9 cellular contexts compared by ENCODE assay signal in the genomic region with DNA sequence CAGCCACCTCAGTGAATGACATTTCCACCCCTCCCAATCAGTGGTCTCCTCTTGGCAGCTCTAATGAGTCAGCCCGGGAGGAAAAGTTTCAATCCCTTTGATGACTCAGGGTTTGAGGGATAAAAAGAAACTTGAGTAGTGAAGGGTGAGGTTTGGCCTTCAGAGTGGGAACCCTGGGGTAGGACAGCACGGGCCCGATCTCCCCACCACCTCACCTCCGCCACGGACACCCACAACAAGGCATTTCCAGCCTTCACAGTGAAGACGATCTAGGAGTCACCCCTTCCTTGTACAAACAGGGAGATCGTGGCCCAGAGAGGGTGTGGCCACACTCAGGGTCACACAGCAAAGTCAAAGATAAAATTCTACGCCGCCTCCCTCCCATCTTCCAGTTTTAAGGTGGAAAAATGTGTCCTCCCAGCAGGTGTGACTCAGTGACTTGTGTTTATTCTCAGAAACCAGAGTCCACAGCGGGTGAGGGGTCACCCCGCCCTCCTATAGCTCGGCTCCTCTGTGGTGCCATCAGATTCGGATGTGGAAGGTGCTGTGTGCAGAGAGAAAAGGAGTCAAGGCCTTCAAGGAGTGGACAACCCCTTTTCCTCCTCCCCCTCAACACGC. TPM values are rescaled to one million over a fixed set of nuclear protein-coding genes. Genes with fewer than 3 reads are reported as not detected.
DNase-seq lines count a peak whose midpoint lies in the region; ATAC-seq, FAIRE-seq and TF ChIP-seq lines count a peak whose summit lies in the region.
"Had no signal": no experiment of that assay in that cellular context is flagged by ENCODE, and none has a peak within 500 bp of the region (broad histone marks: within the 10 kb centered on the region; RNA-seq: fewer than 3 reads in every experiment).

No MANE protein-coding gene starts in this region.

- H3K36me3 Mint-ChIP-seq in astrocyte (ENCODE audit: low read depth, unreplicated experiment): no peaks in the 10 kb centered on the region

- H2AFZ ChIP-seq in astrocyte (ENCODE audit: low read depth, low read length): peak overlapping the region; percentile 61

- H3K27ac ChIP-seq in astrocyte (ENCODE audit: low read depth, low read length): peak overlapping the region; percentile 67

- no peaks in the 10 kb centered on the region for H3K36me3 ChIP-seq in astrocyte (ENCODE audit: insufficient read depth, low read length)

- FAIRE-seq in astrocyte (lab: Jason Lieb, UNC): peak; percentile 13

- no peaks in the 10 kb centered on the region for H3K79me2 ChIP-seq in astrocyte (ENCODE audit: insufficient read depth, low read length)

- H3K4me3 ChIP-seq in astrocyte (ENCODE audit: insufficient read depth, low read depth, low read length): peak overlapping the region; percentile 19

- no peaks in the 10 kb centered on the region for H3K9me3 Mint-ChIP-seq in astrocyte (ENCODE audit: unreplicated experiment)

- H3K27ac Mint-ChIP-seq in astrocyte (ENCODE audit: unreplicated experiment): peak overlapping the region; percentile 66

- peaks cover 19% of the 10 kb centered on the region for H3K27me3 Mint-ChIP-seq in astrocyte (ENCODE audit: low read depth, unreplicated experiment)

- H3K4me1 Mint-ChIP-seq in astrocyte (ENCODE audit: low read depth, unreplicated experiment): peaks cover 6% of the 10 kb centered on the region

- no peaks in the 10 kb centered on the region for H3K9me3 ChIP-seq in astrocyte (ENCODE audit: insufficient read depth, low read depth, low read length)

- no peak for ATAC-seq in GM21528 (IDR thresholded peaks at IDR 0.05; ENCODE audit: low FRiP score, unreplicated experiment)
- ATAC-seq in GM21447 (IDR thresholded peaks at IDR 0.05; ENCODE audit: unreplicated experiment): no peak

- peak overlapping the region; percentile 58 for H3K9ac ChIP-seq in astrocyte (ENCODE audit: low read length)

- H3K27me3 ChIP-seq in astrocyte (ENCODE audit: insufficient read depth, low read length): no peaks in the 10 kb centered on the region

- no peak overlapping the region for H3K4me3 Mint-ChIP-seq in astrocyte (ENCODE audit: unreplicated experiment)

- no peak for TF ChIP-seq CTCF in astrocyte (IDR thresholded peaks at IDR 0.05; ENCODE audit: insufficient read depth, low read depth, low read length)

- no peaks in the 10 kb centered on the region for H4K20me1 ChIP-seq in astrocyte (ENCODE audit: insufficient read depth, low read length)

- peak; percentile 53 for DNase-seq in COLO829 (ENCODE audit: low spot score)
- peak; percentile 87 for DNase-seq in MV-4-11 (lab: John Stamatoyannopoulos, UW)
- peak; percentile 74 for DNase-seq in astrocyte (ENCODE audit: low read depth)
- peak; percentile 52 for DNase-seq in non-pigmented ciliary epithelial cell (ENCODE audit: low read depth)
- no peak for DNase-seq in NCI-H2081 treated with DMSO at 0.1 percent for 48 hours (lab: John Stamatoyannopoulos, UW)
- DNase-seq in nucleus accumbens (lab: John Stamatoyannopoulos, UW): no peak
- DNase-seq: effector memory CD4-positive, alpha-beta T cell had no signal

- peak overlapping the region; percentile 77 for H3K4me2 ChIP-seq in astrocyte (ENCODE audit: low read length)

- H3K4me1 ChIP-seq in astrocyte (ENCODE audit: insufficient read depth, low read length): peaks cover 8% of the 10 kb centered on the region

RNA-seq across cellular contexts. Expression of a gene that starts 12.3 kb away (rescaled TPM):
- total RNA-seq in astrocyte: not detected in 2 replicates

RNA-seq across cellular contexts. Expression of a gene that starts 17.6 kb away (rescaled TPM):
- total RNA-seq in astrocyte: not detected in 2 replicates

RNA-seq across cellular contexts. Expression of a gene that starts 24.2 kb away (rescaled TPM):
- 95.4 and 106 TPM in 2 replicates for total RNA-seq in astrocyte

RNA-seq across cellular contexts. Expression of a gene that starts 36.7 kb away (rescaled TPM):
- 87.6 and 90.8 TPM in 2 replicates for total RNA-seq in astrocyte

RNA-seq across cellular contexts. Expression of a gene that starts 49.4 kb away (rescaled TPM):
- total RNA-seq in astrocyte: 80.5 and 82.8 TPM in 2 replicates

Comparison
In these comparisons a context has a peak if more than half of its experiments do, and no peak if none do; other contexts are left out.
1. DNase-seq: peak in COLO829 (single experiment), MV-4-11 (single experiment), astrocyte (single experiment) and non-pigmented ciliary epithelial cell (single experiment); none in NCI-H2081 treated with DMSO at 0.1 percent for 48 hours (single experiment) and nucleus accumbens (0 of 56).